1 cellular context compared by ENCODE assay signal in the genomic region with DNA sequence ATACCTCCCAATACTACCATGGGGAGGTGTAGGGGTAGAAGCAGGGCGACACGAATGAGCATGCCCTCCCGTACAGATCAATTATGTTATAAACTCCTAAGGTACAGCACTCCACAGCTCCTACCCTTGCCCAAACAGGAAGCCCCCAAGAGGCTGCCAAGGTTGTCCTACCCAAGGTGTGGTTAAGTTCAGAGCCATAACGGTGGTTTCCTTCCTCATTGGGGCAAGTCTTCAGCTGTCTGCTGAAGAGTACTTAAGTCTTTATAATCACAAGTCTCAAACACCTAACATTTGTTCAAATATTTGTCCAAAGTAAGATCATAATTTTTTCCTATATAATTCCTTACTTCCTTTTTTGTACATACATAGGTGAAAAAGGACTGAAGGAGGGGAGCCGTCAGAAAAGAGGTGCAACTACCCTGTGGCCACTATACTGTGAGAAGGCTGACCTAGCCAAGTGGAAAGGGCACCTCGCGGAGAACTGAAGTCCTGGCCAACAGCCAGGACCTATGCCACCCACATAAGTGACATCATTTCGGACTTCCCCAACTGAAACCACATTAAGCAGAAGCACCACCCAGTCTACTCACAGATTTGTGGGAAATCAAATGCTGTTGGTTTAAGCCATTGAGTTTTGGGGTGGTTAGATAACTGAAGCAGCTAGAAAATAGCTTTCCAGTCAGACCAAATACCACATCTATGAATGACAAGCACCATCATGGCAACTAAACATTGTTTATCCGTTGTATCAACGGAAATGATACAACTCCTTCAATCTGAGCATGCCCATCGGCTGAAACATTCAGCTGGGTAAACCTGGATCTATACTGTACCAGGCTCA.
TF ChIP-seq lines count a peak whose summit lies in the region.

No MANE protein-coding gene starts in this region.

TF ChIP-seq in GM12878, 131 proteins besides CTCF, POLR2A, EP300 and RAD21 (continued from another document and continues in another):
- TF ChIP-seq, protein P1, sequence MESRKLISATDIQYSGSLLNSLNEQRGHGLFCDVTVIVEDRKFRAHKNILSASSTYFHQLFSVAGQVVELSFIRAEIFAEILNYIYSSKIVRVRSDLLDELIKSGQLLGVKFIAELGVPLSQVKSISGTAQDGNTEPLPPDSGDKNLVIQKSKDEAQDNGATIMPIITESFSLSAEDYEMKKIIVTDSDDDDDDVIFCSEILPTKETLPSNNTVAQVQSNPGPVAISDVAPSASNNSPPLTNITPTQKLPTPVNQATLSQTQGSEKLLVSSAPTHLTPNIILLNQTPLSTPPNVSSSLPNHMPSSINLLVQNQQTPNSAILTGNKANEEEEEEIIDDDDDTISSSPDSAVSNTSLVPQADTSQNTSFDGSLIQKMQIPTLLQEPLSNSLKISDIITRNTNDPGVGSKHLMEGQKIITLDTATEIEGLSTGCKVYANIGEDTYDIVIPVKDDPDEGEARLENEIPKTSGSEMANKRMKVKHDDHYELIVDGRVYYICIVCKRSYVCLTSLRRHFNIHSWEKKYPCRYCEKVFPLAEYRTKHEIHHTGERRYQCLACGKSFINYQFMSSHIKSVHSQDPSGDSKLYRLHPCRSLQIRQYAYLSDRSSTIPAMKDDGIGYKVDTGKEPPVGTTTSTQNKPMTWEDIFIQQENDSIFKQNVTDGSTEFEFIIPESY (IDR thresholded peaks at IDR 0.05) = no peak
- TF ChIP-seq SRF (IDR thresholded peaks at IDR 0.05; ENCODE audit: low read depth in 2 of 2, low read length in 2 of 2) (no peak), CHD1 (IDR thresholded peaks at IDR 0.05; ENCODE audit: low read depth, low read length) (no peak), SREBF2 (IDR thresholded peaks at IDR 0.05; ENCODE audit: low read length) (no peak), MEF2B (IDR thresholded peaks at IDR 0.05; ENCODE audit: partially characterized antibody, poor library complexity, severe bottlenecking) (no peak), GABPA (IDR thresholded peaks at IDR 0.05; ENCODE audit: low read depth) (no peak), BCL11A (IDR thresholded peaks at IDR 0.05; ENCODE audit: low read depth, low read length) (peak; percentile 40; the same call in 1 of the 2 replicates), EED (IDR thresholded peaks at IDR 0.05; ENCODE audit: low read depth) (peak; percentile 51), NR2C2 (IDR thresholded peaks at IDR 0.05; ENCODE audit: borderline replicate concordance, control insufficient read depth, insufficient read length, low read depth) (no peak), BRCA1 (IDR thresholded peaks at IDR 0.05; ENCODE audit: low read depth, low read length) (no peak), CEBPB (IDR thresholded peaks at IDR 0.05; ENCODE audit: borderline replicate concordance in 1 of 2, low read depth in 2 of 2, low read length in 2 of 2) (no peak), LARP7 (IDR thresholded peaks at IDR 0.05) (no peak), HDGF (IDR thresholded peaks at IDR 0.05) (no peak), IRF4 (IDR thresholded peaks at IDR 0.05; ENCODE audit: low read depth, low read length) (no peak), RCOR1 (conservative IDR thresholded peaks at IDR 0.05; ENCODE audit: low read depth, low read length) (no peak), RELA (IDR thresholded peaks at IDR 0.05; ENCODE audit: borderline replicate concordance, partially characterized antibody) (peak; percentile 90), POLR2AphosphoS5 (IDR thresholded peaks at IDR 0.05; ENCODE audit: low read length) (peak; percentile 36; the same call in 1 of the 2 replicates), RAD51 (IDR thresholded peaks at IDR 0.05) (no peak), EGR1 (IDR thresholded peaks at IDR 0.05; ENCODE audit: borderline replicate concordance in 1 of 2, low read depth in 2 of 2, low read length in 2 of 2) (peak in 1 of 2 experiments; percentile 43; a peak in 1 of 3 replicates), EZH2 (IDR thresholded peaks at IDR 0.05; ENCODE audit: borderline replicate concordance, control insufficient read depth, low read depth, low read length) (no peak), CREM (IDR thresholded peaks at IDR 0.05; ENCODE audit: low read depth) (peak; percentile 61), PML (IDR thresholded peaks at IDR 0.05; ENCODE audit: low read length) (peak; percentile 40; the same call in 1 of the 2 replicates), ASH2L (IDR thresholded peaks at IDR 0.05; ENCODE audit: borderline replicate concordance, low read depth) (no peak), ZBED1 (IDR thresholded peaks at IDR 0.05; ENCODE audit: borderline replicate concordance) (peak; percentile 61; the same call in 1 of the 2 replicates), NFYA (IDR thresholded peaks at IDR 0.05; ENCODE audit: borderline replicate concordance, low read depth, low read length) (no peak), HCFC1 (IDR thresholded peaks at IDR 0.05; ENCODE audit: low read length) (no peak), SREBF1 (IDR thresholded peaks at IDR 0.05; ENCODE audit: low read length) (no peak)
- TF ChIP-seq, protein P2, sequence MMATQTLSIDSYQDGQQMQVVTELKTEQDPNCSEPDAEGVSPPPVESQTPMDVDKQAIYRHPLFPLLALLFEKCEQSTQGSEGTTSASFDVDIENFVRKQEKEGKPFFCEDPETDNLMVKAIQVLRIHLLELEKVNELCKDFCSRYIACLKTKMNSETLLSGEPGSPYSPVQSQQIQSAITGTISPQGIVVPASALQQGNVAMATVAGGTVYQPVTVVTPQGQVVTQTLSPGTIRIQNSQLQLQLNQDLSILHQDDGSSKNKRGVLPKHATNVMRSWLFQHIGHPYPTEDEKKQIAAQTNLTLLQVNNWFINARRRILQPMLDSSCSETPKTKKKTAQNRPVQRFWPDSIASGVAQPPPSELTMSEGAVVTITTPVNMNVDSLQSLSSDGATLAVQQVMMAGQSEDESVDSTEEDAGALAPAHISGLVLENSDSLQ (IDR thresholded peaks at IDR 0.05) = peak; percentile 84
- TF ChIP-seq, protein P3, sequence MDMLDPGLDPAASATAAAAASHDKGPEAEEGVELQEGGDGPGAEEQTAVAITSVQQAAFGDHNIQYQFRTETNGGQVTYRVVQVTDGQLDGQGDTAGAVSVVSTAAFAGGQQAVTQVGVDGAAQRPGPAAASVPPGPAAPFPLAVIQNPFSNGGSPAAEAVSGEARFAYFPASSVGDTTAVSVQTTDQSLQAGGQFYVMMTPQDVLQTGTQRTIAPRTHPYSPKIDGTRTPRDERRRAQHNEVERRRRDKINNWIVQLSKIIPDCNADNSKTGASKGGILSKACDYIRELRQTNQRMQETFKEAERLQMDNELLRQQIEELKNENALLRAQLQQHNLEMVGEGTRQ (IDR thresholded peaks at IDR 0.05; ENCODE audit: borderline replicate concordance, low read depth, low read length) = no peak
- TF ChIP-seq, protein P4, sequence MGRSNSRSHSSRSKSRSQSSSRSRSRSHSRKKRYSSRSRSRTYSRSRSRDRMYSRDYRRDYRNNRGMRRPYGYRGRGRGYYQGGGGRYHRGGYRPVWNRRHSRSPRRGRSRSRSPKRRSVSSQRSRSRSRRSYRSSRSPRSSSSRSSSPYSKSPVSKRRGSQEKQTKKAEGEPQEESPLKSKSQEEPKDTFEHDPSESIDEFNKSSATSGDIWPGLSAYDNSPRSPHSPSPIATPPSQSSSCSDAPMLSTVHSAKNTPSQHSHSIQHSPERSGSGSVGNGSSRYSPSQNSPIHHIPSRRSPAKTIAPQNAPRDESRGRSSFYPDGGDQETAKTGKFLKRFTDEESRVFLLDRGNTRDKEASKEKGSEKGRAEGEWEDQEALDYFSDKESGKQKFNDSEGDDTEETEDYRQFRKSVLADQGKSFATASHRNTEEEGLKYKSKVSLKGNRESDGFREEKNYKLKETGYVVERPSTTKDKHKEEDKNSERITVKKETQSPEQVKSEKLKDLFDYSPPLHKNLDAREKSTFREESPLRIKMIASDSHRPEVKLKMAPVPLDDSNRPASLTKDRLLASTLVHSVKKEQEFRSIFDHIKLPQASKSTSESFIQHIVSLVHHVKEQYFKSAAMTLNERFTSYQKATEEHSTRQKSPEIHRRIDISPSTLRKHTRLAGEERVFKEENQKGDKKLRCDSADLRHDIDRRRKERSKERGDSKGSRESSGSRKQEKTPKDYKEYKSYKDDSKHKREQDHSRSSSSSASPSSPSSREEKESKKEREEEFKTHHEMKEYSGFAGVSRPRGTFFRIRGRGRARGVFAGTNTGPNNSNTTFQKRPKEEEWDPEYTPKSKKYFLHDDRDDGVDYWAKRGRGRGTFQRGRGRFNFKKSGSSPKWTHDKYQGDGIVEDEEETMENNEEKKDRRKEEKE (IDR thresholded peaks at IDR 0.05) = no peak
- TF ChIP-seq, protein P5, sequence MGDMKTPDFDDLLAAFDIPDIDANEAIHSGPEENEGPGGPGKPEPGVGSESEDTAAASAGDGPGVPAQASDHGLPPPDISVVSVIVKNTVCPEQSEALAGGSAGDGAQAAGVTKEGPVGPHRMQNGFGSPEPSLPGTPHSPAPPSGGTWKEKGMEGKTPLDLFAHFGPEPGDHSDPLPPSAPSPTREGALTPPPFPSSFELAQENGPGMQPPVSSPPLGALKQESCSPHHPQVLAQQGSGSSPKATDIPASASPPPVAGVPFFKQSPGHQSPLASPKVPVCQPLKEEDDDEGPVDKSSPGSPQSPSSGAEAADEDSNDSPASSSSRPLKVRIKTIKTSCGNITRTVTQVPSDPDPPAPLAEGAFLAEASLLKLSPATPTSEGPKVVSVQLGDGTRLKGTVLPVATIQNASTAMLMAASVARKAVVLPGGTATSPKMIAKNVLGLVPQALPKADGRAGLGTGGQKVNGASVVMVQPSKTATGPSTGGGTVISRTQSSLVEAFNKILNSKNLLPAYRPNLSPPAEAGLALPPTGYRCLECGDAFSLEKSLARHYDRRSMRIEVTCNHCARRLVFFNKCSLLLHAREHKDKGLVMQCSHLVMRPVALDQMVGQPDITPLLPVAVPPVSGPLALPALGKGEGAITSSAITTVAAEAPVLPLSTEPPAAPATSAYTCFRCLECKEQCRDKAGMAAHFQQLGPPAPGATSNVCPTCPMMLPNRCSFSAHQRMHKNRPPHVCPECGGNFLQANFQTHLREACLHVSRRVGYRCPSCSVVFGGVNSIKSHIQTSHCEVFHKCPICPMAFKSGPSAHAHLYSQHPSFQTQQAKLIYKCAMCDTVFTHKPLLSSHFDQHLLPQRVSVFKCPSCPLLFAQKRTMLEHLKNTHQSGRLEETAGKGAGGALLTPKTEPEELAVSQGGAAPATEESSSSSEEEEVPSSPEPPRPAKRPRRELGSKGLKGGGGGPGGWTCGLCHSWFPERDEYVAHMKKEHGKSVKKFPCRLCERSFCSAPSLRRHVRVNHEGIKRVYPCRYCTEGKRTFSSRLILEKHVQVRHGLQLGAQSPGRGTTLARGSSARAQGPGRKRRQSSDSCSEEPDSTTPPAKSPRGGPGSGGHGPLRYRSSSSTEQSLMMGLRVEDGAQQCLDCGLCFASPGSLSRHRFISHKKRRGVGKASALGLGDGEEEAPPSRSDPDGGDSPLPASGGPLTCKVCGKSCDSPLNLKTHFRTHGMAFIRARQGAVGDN (IDR thresholded peaks at IDR 0.05) = no peak
- TF ChIP-seq, protein P6, sequence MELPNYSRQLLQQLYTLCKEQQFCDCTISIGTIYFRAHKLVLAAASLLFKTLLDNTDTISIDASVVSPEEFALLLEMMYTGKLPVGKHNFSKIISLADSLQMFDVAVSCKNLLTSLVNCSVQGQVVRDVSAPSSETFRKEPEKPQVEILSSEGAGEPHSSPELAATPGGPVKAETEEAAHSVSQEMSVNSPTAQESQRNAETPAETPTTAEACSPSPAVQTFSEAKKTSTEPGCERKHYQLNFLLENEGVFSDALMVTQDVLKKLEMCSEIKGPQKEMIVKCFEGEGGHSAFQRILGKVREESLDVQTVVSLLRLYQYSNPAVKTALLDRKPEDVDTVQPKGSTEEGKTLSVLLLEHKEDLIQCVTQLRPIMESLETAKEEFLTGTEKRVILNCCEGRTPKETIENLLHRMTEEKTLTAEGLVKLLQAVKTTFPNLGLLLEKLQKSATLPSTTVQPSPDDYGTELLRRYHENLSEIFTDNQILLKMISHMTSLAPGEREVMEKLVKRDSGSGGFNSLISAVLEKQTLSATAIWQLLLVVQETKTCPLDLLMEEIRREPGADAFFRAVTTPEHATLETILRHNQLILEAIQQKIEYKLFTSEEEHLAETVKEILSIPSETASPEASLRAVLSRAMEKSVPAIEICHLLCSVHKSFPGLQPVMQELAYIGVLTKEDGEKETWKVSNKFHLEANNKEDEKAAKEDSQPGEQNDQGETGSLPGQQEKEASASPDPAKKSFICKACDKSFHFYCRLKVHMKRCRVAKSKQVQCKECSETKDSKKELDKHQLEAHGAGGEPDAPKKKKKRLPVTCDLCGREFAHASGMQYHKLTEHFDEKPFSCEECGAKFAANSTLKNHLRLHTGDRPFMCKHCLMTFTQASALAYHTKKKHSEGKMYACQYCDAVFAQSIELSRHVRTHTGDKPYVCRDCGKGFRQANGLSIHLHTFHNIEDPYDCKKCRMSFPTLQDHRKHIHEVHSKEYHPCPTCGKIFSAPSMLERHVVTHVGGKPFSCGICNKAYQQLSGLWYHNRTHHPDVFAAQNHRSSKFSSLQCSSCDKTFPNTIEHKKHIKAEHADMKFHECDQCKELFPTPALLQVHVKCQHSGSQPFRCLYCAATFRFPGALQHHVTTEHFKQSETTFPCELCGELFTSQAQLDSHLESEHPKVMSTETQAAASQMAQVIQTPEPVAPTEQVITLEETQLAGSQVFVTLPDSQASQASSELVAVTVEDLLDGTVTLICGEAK (IDR thresholded peaks at IDR 0.05; ENCODE audit: borderline replicate concordance) = no peak
- TF ChIP-seq, protein P7, sequence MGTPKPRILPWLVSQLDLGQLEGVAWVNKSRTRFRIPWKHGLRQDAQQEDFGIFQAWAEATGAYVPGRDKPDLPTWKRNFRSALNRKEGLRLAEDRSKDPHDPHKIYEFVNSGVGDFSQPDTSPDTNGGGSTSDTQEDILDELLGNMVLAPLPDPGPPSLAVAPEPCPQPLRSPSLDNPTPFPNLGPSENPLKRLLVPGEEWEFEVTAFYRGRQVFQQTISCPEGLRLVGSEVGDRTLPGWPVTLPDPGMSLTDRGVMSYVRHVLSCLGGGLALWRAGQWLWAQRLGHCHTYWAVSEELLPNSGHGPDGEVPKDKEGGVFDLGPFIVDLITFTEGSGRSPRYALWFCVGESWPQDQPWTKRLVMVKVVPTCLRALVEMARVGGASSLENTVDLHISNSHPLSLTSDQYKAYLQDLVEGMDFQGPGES (IDR thresholded peaks at IDR 0.05) = no peak
- TF ChIP-seq, protein P8, sequence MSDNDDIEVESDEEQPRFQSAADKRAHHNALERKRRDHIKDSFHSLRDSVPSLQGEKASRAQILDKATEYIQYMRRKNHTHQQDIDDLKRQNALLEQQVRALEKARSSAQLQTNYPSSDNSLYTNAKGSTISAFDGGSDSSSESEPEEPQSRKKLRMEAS (IDR thresholded peaks at IDR 0.05; ENCODE audit: low read depth, low read length) = no peak
- TF ChIP-seq, protein P9, sequence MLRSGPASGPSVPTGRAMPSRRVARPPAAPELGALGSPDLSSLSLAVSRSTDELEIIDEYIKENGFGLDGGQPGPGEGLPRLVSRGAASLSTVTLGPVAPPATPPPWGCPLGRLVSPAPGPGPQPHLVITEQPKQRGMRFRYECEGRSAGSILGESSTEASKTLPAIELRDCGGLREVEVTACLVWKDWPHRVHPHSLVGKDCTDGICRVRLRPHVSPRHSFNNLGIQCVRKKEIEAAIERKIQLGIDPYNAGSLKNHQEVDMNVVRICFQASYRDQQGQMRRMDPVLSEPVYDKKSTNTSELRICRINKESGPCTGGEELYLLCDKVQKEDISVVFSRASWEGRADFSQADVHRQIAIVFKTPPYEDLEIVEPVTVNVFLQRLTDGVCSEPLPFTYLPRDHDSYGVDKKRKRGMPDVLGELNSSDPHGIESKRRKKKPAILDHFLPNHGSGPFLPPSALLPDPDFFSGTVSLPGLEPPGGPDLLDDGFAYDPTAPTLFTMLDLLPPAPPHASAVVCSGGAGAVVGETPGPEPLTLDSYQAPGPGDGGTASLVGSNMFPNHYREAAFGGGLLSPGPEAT (IDR thresholded peaks at IDR 0.05; ENCODE audit: low read depth) = peak; percentile 60; the same call in 1 of the 2 replicates
